1 cellular context compared by ENCODE assay signal in the genomic region with DNA sequence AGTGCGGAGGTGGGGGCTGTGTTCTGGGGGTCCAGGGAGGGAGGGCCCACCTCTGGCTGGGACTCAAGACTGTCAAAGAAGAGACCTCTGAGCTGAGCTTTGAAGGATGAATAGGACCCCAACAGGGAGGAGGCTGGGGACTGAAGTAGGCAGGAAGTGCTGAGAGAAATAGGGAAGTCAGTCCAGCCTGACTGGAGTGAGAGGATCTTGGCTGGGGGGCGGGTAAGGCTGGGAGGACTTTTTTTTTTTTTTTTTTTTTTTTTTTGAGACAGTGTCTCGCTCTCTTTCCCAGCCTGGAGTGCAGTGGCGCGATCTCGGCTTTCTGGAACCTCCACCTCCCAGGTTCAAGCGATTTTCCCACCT.
TF ChIP-seq lines count a peak whose summit lies in the region.

No MANE protein-coding gene starts in this region.

TF ChIP-seq in K562, 482 proteins besides CTCF, POLR2A, EP300 and RAD21:
- peak; percentile 98 for TF ChIP-seq SPI1 (IDR thresholded peaks at IDR 0.05; ENCODE audit: borderline replicate concordance, low read depth, low read length)
- TF ChIP-seq CREB1 (IDR thresholded peaks at IDR 0.05) = no peak
- TF ChIP-seq CREB1 (CRISPR knock-in tag; IDR thresholded peaks at IDR 0.05) = no peak
- TF ChIP-seq ZNF384 (IDR thresholded peaks at IDR 0.05; ENCODE audit: low read depth, low read length) = peak; percentile 89
